ENCODE assay signal across 9 cellular contexts in the genomic region with DNA sequence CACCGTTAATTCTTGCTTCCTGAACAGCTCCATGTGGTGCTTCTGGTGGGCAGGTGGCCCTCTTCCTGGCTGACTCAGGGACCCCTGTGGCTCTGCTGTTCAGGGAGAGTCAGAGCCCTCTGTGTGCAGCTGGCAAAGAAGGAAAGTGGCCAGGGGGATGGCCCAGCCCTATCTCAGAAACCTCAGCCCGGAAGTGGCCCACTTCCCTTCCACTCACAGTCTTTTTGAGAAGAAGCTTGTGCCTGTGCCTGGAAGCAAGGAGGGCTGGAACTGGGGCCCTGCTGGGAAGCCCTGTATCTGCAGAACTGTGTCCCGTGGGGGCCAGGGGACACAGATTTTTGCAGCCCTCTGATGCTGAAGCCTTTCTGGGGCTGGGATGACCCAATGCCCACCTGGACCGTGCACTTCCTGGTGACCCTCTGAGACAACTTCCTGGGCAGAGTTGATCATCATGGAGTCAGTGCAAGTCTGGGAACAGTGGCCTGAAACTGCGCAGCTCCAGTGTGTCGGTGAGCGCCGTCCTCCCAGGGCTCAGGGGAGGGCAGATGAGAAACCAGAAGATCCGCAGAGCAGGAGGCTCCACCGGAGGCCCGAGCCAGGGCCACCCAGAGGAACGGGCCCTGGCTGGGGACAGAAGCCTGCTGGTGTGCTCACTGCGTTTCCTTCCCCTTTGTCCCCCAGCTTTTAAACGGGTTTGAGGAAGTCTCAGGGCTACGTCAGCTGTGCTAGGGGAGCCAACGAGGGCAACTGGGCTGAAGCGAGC.
DNase-seq lines count a peak whose midpoint lies in the region; ATAC-seq and TF ChIP-seq lines count a peak whose summit lies in the region.
"Had no signal": no experiment of that assay in that cellular context is flagged by ENCODE, and none has a peak within 500 bp of the region (broad histone marks: within the 10 kb centered on the region; RNA-seq: fewer than 3 reads in every experiment).

No MANE protein-coding gene starts in this region.

- 40 to 47% methylated on average over 1 to 3 of the region's 17 CpGs for WGBS in gastroesophageal sphincter (ENCODE audit: low coverage in 1 of 2), 2 donors

- H3K27me3 ChIP-seq in H7 (ENCODE audit: control insufficient read depth, insufficient read depth, low read length): no peaks in the 10 kb centered on the region
- H3K27me3 ChIP-seq in gastroesophageal sphincter: peaks cover 4% of the 10 kb centered on the region
- peaks cover 0 to 14% (median 5%) of the 10 kb centered on the region in 3 donors for H3K27me3 ChIP-seq in skeletal muscle tissue (ENCODE audit: control insufficient read depth in 3 of 3, insufficient read depth in 3 of 3, low read length in 3 of 3)

- ATAC-seq in gastroesophageal sphincter: peak; percentile 49
- no peak for ATAC-seq in GM21825 (IDR thresholded peaks at IDR 0.05; ENCODE audit: unreplicated experiment)
- ATAC-seq in HG02623 (IDR thresholded peaks at IDR 0.05; ENCODE audit: unreplicated experiment): no peak

- no peak for TF ChIP-seq CTCF in gastroesophageal sphincter (IDR thresholded peaks at IDR 0.05)

- H3K36me3 ChIP-seq in H7 (replicated peaks; ENCODE audit: control insufficient read depth, insufficient read depth, low read length): no peaks in the 10 kb centered on the region
- H3K36me3 ChIP-seq in gastroesophageal sphincter: no peaks in the 10 kb centered on the region
- H3K36me3 ChIP-seq in skeletal muscle tissue (ENCODE audit: control insufficient read depth in 3 of 3, insufficient read depth in 3 of 3, low read length in 3 of 3): no peaks in the 10 kb centered on the region

- no peaks in the 10 kb centered on the region for H3K4me1 ChIP-seq in gastroesophageal sphincter
- peaks cover 0 to 6% (median 0%) of the 10 kb centered on the region in 3 donors for H3K4me1 ChIP-seq in skeletal muscle tissue (ENCODE audit: control insufficient read depth in 3 of 3, insufficient read depth in 3 of 3, low read length in 3 of 3)

- H3K9me3 ChIP-seq in gastroesophageal sphincter (no peaks in the 10 kb centered on the region), skeletal muscle tissue (ENCODE audit: control insufficient read depth in 3 of 3, low read length in 3 of 3) (no peaks in the 10 kb centered on the region)

- H3K4me3 ChIP-seq in H7 (ENCODE audit: insufficient read depth, low read depth, low read length) (no peak overlapping the region), gastroesophageal sphincter (peak overlapping the region in 1 of 2 donors; percentile 23), skeletal muscle tissue (ENCODE audit: low read length in 3 of 3) (peak overlapping the region in 2 of 3 donors; percentile 7 to 49)

- peak; percentile 9 to 25 for TF ChIP-seq POLR2A in gastroesophageal sphincter (IDR thresholded peaks at IDR 0.05)

- no peak overlapping the region for H3K9ac ChIP-seq in skeletal muscle tissue (ENCODE audit: low read depth in 1 of 3, low read length in 3 of 3)
- H3K9ac ChIP-seq: KMS-11 had no signal

- H3K27ac ChIP-seq in gastroesophageal sphincter: peak overlapping the region in 3 of 4 donors; percentile 31 to 58 (median 53)
- peak overlapping the region; percentile 44 for H3K27ac ChIP-seq in skeletal muscle tissue (ENCODE audit: low read depth, low read length)
- H3K27ac ChIP-seq: epithelial cell of prostate, KMS-11 had no signal

- TF ChIP-seq EP300 in gastroesophageal sphincter (IDR thresholded peaks at IDR 0.05): no peak

- peak; percentile 60 for DNase-seq in H7
- peak; percentile 83 for DNase-seq in NOMO-1 treated with dmso at 0.1 percent for 144 hours (lab: John Stamatoyannopoulos, UW; ENCODE audit: unreplicated experiment)
- DNase-seq in AG20443 (ENCODE audit: low spot score): no peak
